20 cellular contexts compared by ENCODE assay signal in the genomic region with DNA sequence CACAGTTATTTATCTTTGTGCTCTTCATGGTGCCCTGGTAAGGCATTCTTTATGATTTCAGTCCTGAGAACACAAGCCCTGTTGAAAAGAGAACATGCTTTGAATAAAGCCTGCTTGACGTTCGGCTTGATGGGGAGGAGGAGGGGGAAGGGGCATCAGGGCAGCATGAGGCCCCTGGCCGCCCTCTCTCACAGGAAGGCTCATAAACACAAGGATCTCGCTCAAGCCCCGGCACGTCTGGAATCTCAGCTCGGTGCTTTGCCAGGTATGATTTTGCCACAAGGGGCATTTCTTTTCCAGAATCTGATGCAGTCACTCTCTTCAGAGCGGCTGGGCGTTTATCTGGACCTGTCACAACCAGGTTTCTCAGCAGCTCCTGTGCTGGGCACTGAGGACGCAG.
DNase-seq lines count a peak whose midpoint lies in the region; ATAC-seq and TF ChIP-seq lines count a peak whose summit lies in the region.
"Had no signal": no experiment of that assay in that cellular context is flagged by ENCODE, and none has a peak within 500 bp of the region (broad histone marks: within the 10 kb centered on the region; RNA-seq: fewer than 3 reads in every experiment).

No MANE protein-coding gene starts in this region.

- intact Hi-C loops in left cardiac atrium (cut with DNase I): no loop called here
- intact Hi-C loops in lower lobe of right lung (cut with DNase I): no loop called here

- H3K36me3 Mint-ChIP-seq in brain: peaks cover 3% of the 10 kb centered on the region

- no peaks in the 10 kb centered on the region for H3K9me3 Mint-ChIP-seq in brain
- H3K9me3 Mint-ChIP-seq: activated naive CD4-positive, alpha-beta T cell treated with anti-CD3 and anti-CD28 coated beads for 36 hours; activated T-cell treated with anti-CD3 and anti-CD28 coated beads, Interleukin-2, amount 50 U/mL, for 24 hours; GM23338 had no signal

- H3K4me1 ChIP-seq in cardiac muscle cell (ENCODE audit: low read depth) (peaks cover 45% of the 10 kb centered on the region), lower lobe of right lung (no peaks in the 10 kb centered on the region), smooth muscle cell (ENCODE audit: low read depth) (no peaks in the 10 kb centered on the region)
- H3K4me1 ChIP-seq: transverse colon had no signal

- ATAC-seq in left cardiac atrium: no peak
- no peak for ATAC-seq in lower lobe of right lung
- ATAC-seq: activated CD4-positive, CD25-positive, alpha-beta regulatory T cell treated with anti-CD3 and anti-CD28 coated beads, Interleukin-2, amount 50 U/mL, for 24 hours; GM23338; SK-N-SH treated with all-trans-retinoic acid at 6 μM for 48 hours had no signal

- no peak overlapping the region for H3K9ac ChIP-seq in smooth muscle cell (ENCODE audit: low read depth)

- H3K27ac ChIP-seq in cardiac muscle cell (peak overlapping the region; percentile 44), lower lobe of right lung (no peak overlapping the region), smooth muscle cell (ENCODE audit: low read depth) (no peak overlapping the region)
- H3K27ac ChIP-seq: transverse colon had no signal

- peaks cover 56% of the 10 kb centered on the region for H3K4me1 Mint-ChIP-seq in brain

- H3K27me3 ChIP-seq in cardiac muscle cell: no peaks in the 10 kb centered on the region
- no peaks in the 10 kb centered on the region for H3K27me3 ChIP-seq in lower lobe of right lung (ENCODE audit: low read depth)
- H3K27me3 ChIP-seq in smooth muscle cell (ENCODE audit: low read depth): no peaks in the 10 kb centered on the region
- H3K27me3 ChIP-seq: BE2C, transverse colon had no signal

- H3K4me2 ChIP-seq in smooth muscle cell: no peak overlapping the region
- H3K4me2 ChIP-seq: GM23338 had no signal

- H2AFZ ChIP-seq in smooth muscle cell (ENCODE audit: low read depth): no peak overlapping the region
- H2AFZ ChIP-seq: GM23338 had no signal

- no peaks in the 10 kb centered on the region for H4K20me1 ChIP-seq in smooth muscle cell (ENCODE audit: low read depth)

- TF ChIP-seq CTCF in cardiac muscle cell (IDR thresholded peaks at IDR 0.05; ENCODE audit: low read depth, low read length) (no peak), brain (conservative IDR thresholded peaks at IDR 0.05) (peak in 1 of 2 experiments; percentile 23), lower lobe of right lung (IDR thresholded peaks at IDR 0.05) (no peak), smooth muscle cell (IDR thresholded peaks at IDR 0.05; ENCODE audit: borderline replicate concordance, insufficient read depth, poor library complexity, severe bottlenecking) (no peak)

- H3K27ac Mint-ChIP-seq in brain: peak overlapping the region in 3 of 5 experiments; percentile 37 to 84 (median 75)
- H3K27ac Mint-ChIP-seq: activated naive CD4-positive, alpha-beta T cell treated with anti-CD3 and anti-CD28 coated beads for 36 hours; activated T-cell treated with anti-CD3 and anti-CD28 coated beads, Interleukin-2, amount 50 U/mL, for 24 hours; GM23338 had no signal

- no peaks in the 10 kb centered on the region for H3K79me2 ChIP-seq in smooth muscle cell (ENCODE audit: low read depth)

- H3K27me3 Mint-ChIP-seq in brain: peaks cover 2% of the 10 kb centered on the region
- H3K27me3 Mint-ChIP-seq: activated T-cell treated with anti-CD3 and anti-CD28 coated beads, Interleukin-2, amount 50 U/mL, for 24 hours had no signal

- no peak for DNase-seq in cardiac muscle cell (ENCODE audit: low read depth in 1 of 2, low spot score in 1 of 2)
- no peak for DNase-seq in left cardiac atrium
- DNase-seq in lower lobe of right lung: peak; percentile 21
- DNase-seq in ureter (ENCODE audit: low spot score): peak; percentile 65
- DNase-seq in smooth muscle cell (lab: John Stamatoyannopoulos, UW; ENCODE audit: unreplicated experiment): no peak
- no peak for DNase-seq in activated CD8-positive, alpha-beta memory T cell treated with anti-CD3 and anti-CD28 coated beads, Interleukin-2, amount 50 U/mL, for 48 hours
- no peak for DNase-seq in NCI-H510A (lab: John Stamatoyannopoulos, UW)
- DNase-seq: activated naive CD4-positive, alpha-beta T cell treated with anti-CD3 and anti-CD28 coated beads for 36 hours; activated T-cell treated with anti-CD3 and anti-CD28 coated beads, Interleukin-2, amount 50 U/mL, for 24 hours; BE2C; COR-L47; hypothalamus; occipital lobe; RPMI8226; T1000; transverse colon had no signal

- H3K4me3 ChIP-seq in cardiac muscle cell: no peak overlapping the region
- H3K4me3 ChIP-seq in lower lobe of right lung: no peak overlapping the region
- no peak overlapping the region for H3K4me3 ChIP-seq in smooth muscle cell
- H3K4me3 ChIP-seq: GM23338, transverse colon had no signal

- H3K9me3 ChIP-seq in cardiac muscle cell (ENCODE audit: low read depth) (no peaks in the 10 kb centered on the region), lower lobe of right lung (no peaks in the 10 kb centered on the region), smooth muscle cell (replicated peaks; ENCODE audit: low read depth) (no peaks in the 10 kb centered on the region)
- H3K9me3 ChIP-seq: BE2C, transverse colon had no signal

- H3K4me3 Mint-ChIP-seq in brain: peak overlapping the region in 1 of 5 experiments; percentile 47
- H3K4me3 Mint-ChIP-seq: activated naive CD4-positive, alpha-beta T cell treated with anti-CD3 and anti-CD28 coated beads for 36 hours; activated T-cell treated with anti-CD3 and anti-CD28 coated beads, Interleukin-2, amount 50 U/mL, for 24 hours; GM23338 had no signal

- H3F3A ChIP-seq in smooth muscle cell (ENCODE audit: low read depth): no peaks in the 10 kb centered on the region

- 51% methylated on average over 10 of the region's 10 CpGs for WGBS in smooth muscle cell (ENCODE audit: low lambda C conversion rate)

- H3K36me3 ChIP-seq in cardiac muscle cell (no peaks in the 10 kb centered on the region), lower lobe of right lung (peaks cover 24% of the 10 kb centered on the region), smooth muscle cell (ENCODE audit: low read depth) (no peaks in the 10 kb centered on the region)
- H3K36me3 ChIP-seq: transverse colon had no signal

Comparison
In these comparisons a context has a peak if more than half of its experiments do, and no peak if none do; other contexts are left out.
1. DNase-seq: peak in lower lobe of right lung (single experiment) and ureter (single experiment); none in cardiac muscle cell (0 of 2), left cardiac atrium (single experiment), smooth muscle cell (single experiment), activated CD8-positive, alpha-beta memory T cell treated with anti-CD3 and anti-CD28 coated beads, Interleukin-2, amount 50 U/mL, for 48 hours (single experiment) and NCI-H510A (single experiment).